In the genomic region with DNA sequence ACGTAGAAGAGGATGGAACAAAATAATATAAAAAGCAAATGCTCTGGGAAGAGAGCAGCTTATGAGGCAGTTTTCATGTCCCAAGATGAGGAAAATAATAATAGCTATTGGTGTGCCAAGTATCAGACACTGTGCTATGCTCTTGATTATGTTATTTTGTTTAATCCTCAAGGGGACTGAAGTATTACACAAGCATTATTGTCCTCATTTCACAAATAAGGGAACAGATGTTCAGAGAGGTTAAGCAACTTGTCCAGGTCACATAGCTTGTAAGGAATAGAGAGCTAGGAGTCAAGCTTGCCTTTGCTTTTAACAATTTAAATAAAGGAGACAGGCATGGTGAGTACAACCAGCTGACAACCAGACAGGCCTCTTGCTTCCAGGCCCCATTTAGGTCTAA, we compare ENCODE assay signal across 25 cellular contexts. TPM values are rescaled to one million over a fixed set of nuclear protein-coding genes. Genes with fewer than 3 reads are reported as not detected.
DNase-seq lines count a peak whose midpoint lies in the region; ATAC-seq, FAIRE-seq and TF ChIP-seq lines count a peak whose summit lies in the region.
"Had no signal": no experiment of that assay in that cellular context is flagged by ENCODE, and none has a peak within 500 bp of the region (broad histone marks: within the 10 kb centered on the region; RNA-seq: fewer than 3 reads in every experiment).

No MANE protein-coding gene starts in this region.

- H3K9me3 ChIP-seq in body of pancreas = no peaks in the 10 kb centered on the region
- no peaks in the 10 kb centered on the region for H3K9me3 ChIP-seq in gastrocnemius medialis
- H3K9me3 ChIP-seq: HAP-1, lower lobe of right lung, upper lobe of left lung had no signal

- WGBS in body of pancreas, 2 donors = 82 to 83% methylated on average over 1 of the region's 1 CpG

- H3K27me3 ChIP-seq in body of pancreas (no peaks in the 10 kb centered on the region), gastrocnemius medialis (no peaks in the 10 kb centered on the region)
- H3K27me3 ChIP-seq: upper lobe of left lung had no signal

- H3K4me3 ChIP-seq in body of pancreas (no peak overlapping the region), fibroblast of villous mesenchyme (ENCODE audit: low read depth, low read length) (no peak overlapping the region), gastrocnemius medialis (no peak overlapping the region)
- H3K4me3 ChIP-seq: HAP-1, lower lobe of right lung, upper lobe of left lung had no signal

- in situ Hi-C loops in gastrocnemius medialis (cut with MboI; ENCODE audit: low sequenced_read_pairs in 4 of 4) = no loop called here

- intact Hi-C loops in body of pancreas (cut with DNase I) = no loop called here
- intact Hi-C loops in gastrocnemius medialis (cut with DNase I; ENCODE audit: low total_unique reads) = no loop called here

- H3K27ac ChIP-seq in body of pancreas (no peak overlapping the region), gastrocnemius medialis (peak overlapping the region; percentile 31 to 52 (median 46))
- H3K27ac ChIP-seq: lower lobe of right lung, upper lobe of left lung had no signal

- H3K36me3 ChIP-seq in body of pancreas (replicated peaks in 1 of 2; ENCODE audit: insufficient read depth in 1 of 2, low read depth in 2 of 2) (no peaks in the 10 kb centered on the region), gastrocnemius medialis (no peaks in the 10 kb centered on the region)
- H3K36me3 ChIP-seq: HAP-1, lower lobe of right lung, upper lobe of left lung had no signal

- ATAC-seq in body of pancreas (peak; percentile 24), gastrocnemius medialis (peak; percentile 60 to 67)
- ATAC-seq: naive thymus-derived CD4-positive, alpha-beta T cell; stimulated activated memory B cell treated with anti-CD40 and anti-IgM and Interleukin-4, amounts not matched to agents 10 μg/mL and 1 μg/mL and 100 μg/mL, for 72 hours had no signal

- H3K4me1 ChIP-seq in body of pancreas (no peaks in the 10 kb centered on the region), gastrocnemius medialis (peaks cover 9 to 10% of the 10 kb centered on the region in 2 donors)
- H3K4me1 ChIP-seq: HAP-1, upper lobe of left lung had no signal

- FAIRE-seq in frontal cortex (lab: Jason Lieb, UNC) = no peak
- FAIRE-seq: GM12891 had no signal

- peak; percentile 52 for DNase-seq in NCI-H69 (lab: John Stamatoyannopoulos, UW)
- no peak for DNase-seq in body of pancreas
- DNase-seq in fibroblast of villous mesenchyme (ENCODE audit: low read depth) = peak; percentile 80
- DNase-seq in gastrocnemius medialis = no peak
- no peak for DNase-seq in GOT3 (lab: John Stamatoyannopoulos, UW)
- DNase-seq in stimulated activated CD4-positive, alpha-beta T cell treated with anti-CD3 and anti-CD28 coated beads, Interleukin-4, amount 100 ng/mL, for 24 hours = no peak
- no peak for DNase-seq in frontal cortex (ENCODE audit: low spot score in 2 of 2)
- DNase-seq: activated CD4-positive, alpha-beta memory T cell treated with anti-CD3 and anti-CD28 coated beads for 36 hours; activated CD4-positive, alpha-beta T cell treated with anti-CD3 and anti-CD28 coated beads for 1 hour; activated naive CD4-positive, alpha-beta T cell; C1 segment of cervical spinal cord; DMS53; kidney glomerular epithelial cell; lower lobe of right lung; naive thymus-derived CD4-positive, alpha-beta T cell; NCI-H1092 treated with DMSO at 0.1 percent for 48 hours; NCI-H1694 treated with DMSO at 0.1 percent for 48 hours; NK-92 treated with Interleukin-12 subunit alpha and Interleukin-12 subunit beta, amount 100 ng/mL, for 24 hours; occipital lobe; SHP77; T-helper 2 cell; upper lobe of left lung had no signal

- TF ChIP-seq POLR2A in body of pancreas (IDR thresholded peaks at IDR 0.05) = no peak
- TF ChIP-seq POLR2A in gastrocnemius medialis (IDR thresholded peaks at IDR 0.05) = no peak

- no peak for TF ChIP-seq CTCF in body of pancreas (IDR thresholded peaks at IDR 0.05)
- no peak for TF ChIP-seq CTCF in fibroblast of villous mesenchyme (IDR thresholded peaks at IDR 0.05; ENCODE audit: insufficient read depth, low read depth, low read length)
- TF ChIP-seq CTCF in gastrocnemius medialis (IDR thresholded peaks at IDR 0.05 in 4 of 5, conservative IDR thresholded peaks at IDR 0.05 in 1 of 5) = no peak

RNA-seq across cellular contexts. Expression of gene LTBP2, which starts 26.9 kb away (rescaled TPM):
- total RNA-seq in body of pancreas (10 to 100 TPM; 15.8 to 20.4 TPM), fibroblast of villous mesenchyme (210 and 339 TPM in 2 replicates), gastrocnemius medialis (10 to 100 TPM; 19.8 to 51.9 (median 28.8) TPM), frontal cortex (1.2 TPM)

Comparison
In these comparisons a context has a peak if more than half of its experiments do, and no peak if none do; other contexts are left out.
1. DNase-seq: peak in NCI-H69 (single experiment) and fibroblast of villous mesenchyme (single experiment); none in body of pancreas (0 of 4), gastrocnemius medialis (0 of 2), GOT3 (single experiment), stimulated activated CD4-positive, alpha-beta T cell treated with anti-CD3 and anti-CD28 coated beads, Interleukin-4, amount 100 ng/mL, for 24 hours (single experiment) and frontal cortex (0 of 2).
2. H3K27ac ChIP-seq: peak in gastrocnemius medialis (4 of 4); none in body of pancreas (0 of 4).